In the genomic region with DNA sequence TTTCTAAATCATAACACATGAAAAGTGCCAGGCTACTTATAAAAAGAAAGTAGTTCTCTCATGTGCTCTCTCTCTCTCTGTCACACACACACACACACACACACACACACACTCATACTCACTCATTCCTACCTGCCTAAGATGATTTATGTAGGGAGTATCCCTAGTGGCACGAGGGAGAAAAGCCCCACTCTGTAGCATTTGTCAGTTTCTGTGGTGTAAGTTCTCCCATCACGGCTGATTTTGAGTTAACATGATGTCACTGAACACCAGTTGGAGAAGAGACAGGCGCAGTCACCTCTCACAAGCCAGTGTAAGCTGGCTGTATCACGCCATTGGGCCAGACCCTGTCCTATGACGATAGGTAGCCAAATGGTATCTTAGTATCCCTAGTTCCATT, we compare ENCODE assay signal across 19 cellular contexts.
"Had no signal": no experiment of that assay in that cellular context is flagged by ENCODE, and none has a peak within 500 bp of the region (broad histone marks: within the 10 kb centered on the region; RNA-seq: fewer than 3 reads in every experiment).

No MANE protein-coding gene starts in this region.

- H3K4me3 ChIP-seq: colonic mucosa, gastrocnemius medialis, heart left ventricle, pancreas, right lobe of liver, thoracic aorta had no signal

- H3K9me3 ChIP-seq: colonic mucosa, gastrocnemius medialis, pancreas, right lobe of liver, thoracic aorta had no signal

- H3K4me1 ChIP-seq: colonic mucosa, gastrocnemius medialis, heart left ventricle, pancreas, right lobe of liver had no signal

- H3K27me3 ChIP-seq: colonic mucosa, gastrocnemius medialis, pancreas, right lobe of liver had no signal

- H3K36me3 ChIP-seq: colonic mucosa, gastrocnemius medialis, heart left ventricle, pancreas, right lobe of liver, thoracic aorta had no signal

- FAIRE-seq: pancreas, small intestine had no signal

- ATAC-seq: activated CD8-positive, alpha-beta T cell treated with anti-CD3 and anti-CD28 coated beads, Interleukin-2, amount 10 ng/mL, durations not matched to agents 7 days and 5 days; gastrocnemius medialis; heart left ventricle; naive thymus-derived CD8-positive, alpha-beta T cell; pancreas; right lobe of liver had no signal

- H3K27ac ChIP-seq: colonic mucosa, gastrocnemius medialis, heart left ventricle, pancreas, right lobe of liver, thoracic aorta had no signal

- DNase-seq: activated CD4-positive, alpha-beta T cell treated with anti-CD3 and anti-CD28 coated beads, Interleukin-2, amount 10 ng/mL, durations not matched to agents 7 days and 5 days; activated CD4-positive, CD25-positive, alpha-beta regulatory T cell; activated CD8-positive, alpha-beta T cell treated with anti-CD3 and anti-CD28 coated beads, Interleukin-2, amount 10 ng/mL, durations not matched to agents 7 days and 5 days; activated naive CD4-positive, alpha-beta T cell treated with anti-CD3 and anti-CD28 coated beads for 36 hours; activated T-cell treated with anti-CD3 and anti-CD28 coated beads, Interleukin-2, amount 50 U/mL, for 24 hours; caudate nucleus; colonic mucosa; erythroblast; gastrocnemius medialis; heart left ventricle; naive thymus-derived CD8-positive, alpha-beta T cell; pancreas; right lobe of liver; small intestine; stimulated activated CD4-positive, alpha-beta T cell treated with anti-CD3 and anti-CD28 coated beads, Interleukin-15, amount 100 ng/mL, for 24 hours; stimulated activated CD4-positive, alpha-beta T cell treated with anti-CD3 and anti-CD28 coated beads, Interleukin-2, amount 100 ng/mL, for 48 hours; T-helper 1 cell; T1000 had no signal
